Comparison of ENCODE assay signal across 36 cellular contexts in genomic region chr11:97621282-97621681, GRCh38.
DNase-seq lines count a peak whose midpoint lies in the region; ATAC-seq, FAIRE-seq and TF ChIP-seq lines count a peak whose summit lies in the region.
"Had no signal": no experiment of that assay in that cellular context is flagged by ENCODE, and none has a peak within 500 bp of the region (broad histone marks: within the 10 kb centered on the region; RNA-seq: fewer than 3 reads in every experiment).

No MANE protein-coding gene starts in this region.

- no peak for ATAC-seq in HepG2
- no peak for ATAC-seq in right lobe of liver
- ATAC-seq in IMR-90 (ENCODE audit: low read depth) = no peak
- ATAC-seq in K562 = no peak
- no peak for ATAC-seq in CD8-positive, alpha-beta T cell
- ATAC-seq: A549 had no signal

- intact Hi-C loops in HepG2 (cut with micrococcal nuclease; ENCODE audit: unreplicated experiment) (no loop called here), right lobe of liver (cut with DNase I) (no loop called here), IMR-90 (cut with micrococcal nuclease) (loop anchor here (10.0 kb wide), 1 partner anchor 464 kb away; no protein-coding TSS in a partner anchor), K562 (cut with micrococcal nuclease) (no loop called here)
- intact Hi-C loops in CD8-positive, alpha-beta T cell (cut with DNase I, micrococcal nuclease) = no loop called here

- H2BK120ac ChIP-seq in IMR-90 (ENCODE audit: low read depth, low read length) = no peak overlapping the region

- H3K9me3 Mint-ChIP-seq in CD8-positive, alpha-beta T cell = peaks cover 12% of the 10 kb centered on the region

- no peak for TF ChIP-seq CTCF in HepG2 (CRISPR knock-in tag; IDR thresholded peaks at IDR 0.05)
- TF ChIP-seq CTCF in right lobe of liver (IDR thresholded peaks at IDR 0.05) = no peak
- TF ChIP-seq CTCF in IMR-90 (conservative IDR thresholded peaks at IDR 0.05; ENCODE audit: low read depth, low read length) = no peak
- TF ChIP-seq CTCF in LNCaP clone FGC (IDR thresholded peaks at IDR 0.05; ENCODE audit: control insufficient read depth, extremely low read depth, insufficient read depth) = no peak
- TF ChIP-seq CTCF in K562 (IDR thresholded peaks at IDR 0.05 in 2 of 3, conservative IDR thresholded peaks at IDR 0.05 in 1 of 3; ENCODE audit: insufficient read depth in 2 of 3, low read depth in 1 of 3, low read length in 3 of 3) = no peak
- no peak for TF ChIP-seq CTCF in CD8-positive, alpha-beta T cell (IDR thresholded peaks at IDR 0.05)

- TF ChIP-seq RAD21 in HepG2 (CRISPR knock-in tag; IDR thresholded peaks at IDR 0.05) = no peak
- TF ChIP-seq RAD21 in IMR-90 (IDR thresholded peaks at IDR 0.05; ENCODE audit: low read length) = no peak
- TF ChIP-seq RAD21 in K562 (CRISPR knock-in tag; conservative IDR thresholded peaks at IDR 0.05 in 1 of 2, IDR thresholded peaks at IDR 0.05 in 1 of 2) = no peak

- H3K9me3 ChIP-seq in HepG2 (ENCODE audit: low read length) = peaks cover 20% of the 10 kb centered on the region
- no peaks in the 10 kb centered on the region for H3K9me3 ChIP-seq in right lobe of liver
- H3K9me3 ChIP-seq in IMR-90 (ENCODE audit: control insufficient read depth, insufficient read depth, low read length) = peaks cover 8% of the 10 kb centered on the region
- H3K9me3 ChIP-seq in K562 (replicated peaks; ENCODE audit: control insufficient read depth, insufficient read depth, low read depth, low read length) = no peaks in the 10 kb centered on the region; the same call in 1 of the 2 replicates
- peaks cover 68% of the 10 kb centered on the region for H3K9me3 ChIP-seq in Karpas-422 (ENCODE audit: low read length)
- no peaks in the 10 kb centered on the region for H3K9me3 ChIP-seq in CD8-positive, alpha-beta T cell (ENCODE audit: low read length)
- H3K9me3 ChIP-seq: A549, BE2C, BLaER1 had no signal

- no peak overlapping the region for H4K8ac ChIP-seq in IMR-90 (ENCODE audit: low read depth in 2 of 2, low read length in 2 of 2)

- H2AFZ ChIP-seq in HepG2 (ENCODE audit: low read length) (no peak overlapping the region), IMR-90 (replicated peaks; ENCODE audit: low read length, poor library complexity) (no peak overlapping the region), K562 (ENCODE audit: low read depth, low read length) (no peak overlapping the region), Karpas-422 (ENCODE audit: low read length) (no peak overlapping the region)

- H2BK20ac ChIP-seq in IMR-90 (ENCODE audit: low read depth, low read length) = no peak overlapping the region

- POLR2A ChIA-PET in HepG2 (lab: Yijun Ruan, JAX) = no interaction called here
- POLR2A ChIA-PET in IMR-90 (lab: Charles Lee; ENCODE audit: unreplicated experiment) = no interaction called here
- POLR2A ChIA-PET in K562 (lab: Yijun Ruan, JAX) = no interaction called here
- POLR2A ChIA-PET in CD8-positive, alpha-beta T cell (lab: Charles Lee) = no interaction called here

- H3K4ac ChIP-seq in IMR-90 (ENCODE audit: low read depth, low read length) = no peak overlapping the region

- no peak for DNase-seq in HepG2 (ENCODE audit: low spot score)
- DNase-seq in right lobe of liver = no peak
- DNase-seq in IMR-90 = no peak
- DNase-seq in LNCaP clone FGC (ENCODE audit: low read depth) = peak; percentile 30
- no peak for DNase-seq in K562 (ENCODE audit: extremely low read depth in 1 of 4, low spot score in 3 of 4)
- no peak for DNase-seq in Karpas-422
- DNase-seq in cerebellar nuclear complex (lab: John Stamatoyannopoulos, UW) = no peak
- no peak for DNase-seq in CD8-positive, alpha-beta T cell
- DNase-seq: 8988T; ACHN; AML-193; BE2C; C1 segment of cervical spinal cord; Caco-2; Calu3; CD4-positive, alpha-beta memory T cell; CD4-positive, alpha-beta T cell; CD4-positive, CD25-positive, alpha-beta regulatory T cell; CD8-positive, alpha-beta memory T cell; COR-L47; DMS 273 treated with DMSO at 0.1 percent for 48 hours; DMS153; DMS53; DMS79; DMS79 treated with DMSO at 0.1 percent for 48 hours; DND-41; EL had no signal

- H3K4me1 ChIP-seq in HepG2 (ENCODE audit: insufficient read depth, low read length) = no peaks in the 10 kb centered on the region
- H3K4me1 ChIP-seq in right lobe of liver = no peaks in the 10 kb centered on the region
- no peaks in the 10 kb centered on the region for H3K4me1 ChIP-seq in IMR-90 (ENCODE audit: control insufficient read depth, insufficient read depth, low read length)
- H3K4me1 ChIP-seq in K562 (replicated peaks in 1 of 2; ENCODE audit: control insufficient read depth in 2 of 2, insufficient read depth in 2 of 2, low read length in 2 of 2) = no peaks in the 10 kb centered on the region
- no peaks in the 10 kb centered on the region for H3K4me1 ChIP-seq in Karpas-422 (ENCODE audit: low read length)
- no peaks in the 10 kb centered on the region for H3K4me1 ChIP-seq in CD8-positive, alpha-beta T cell (ENCODE audit: insufficient read depth, low read length)
- H3K4me1 ChIP-seq: A549; BE2C; BLaER1; BLaER1 treated with 17β-estradiol and CSF1 and Interleukin-3, amounts not matched to agents 10 nM and 100 nM; Caco-2 had no signal

- H3K23ac ChIP-seq in IMR-90 (ENCODE audit: low read depth, low read length) = no peak overlapping the region

- CTCF ChIA-PET in HepG2 (lab: Yijun Ruan, JAX; ENCODE audit: low intra/inter-chr PET ratio, low total read pairs) (no interaction called here), IMR-90 (lab: Yijun Ruan, JAX) (no interaction called here), K562 (lab: Yijun Ruan, JAX; ENCODE audit: low intra/inter-chr PET ratio) (no interaction called here)
- CTCF ChIA-PET in CD8-positive, alpha-beta T cell (lab: Charles Lee) = no interaction called here

- no peak overlapping the region for H3K4me3 Mint-ChIP-seq in CD8-positive, alpha-beta T cell
- H3K4me3 Mint-ChIP-seq: B cell; CD14-positive monocyte; CD4-positive, alpha-beta memory T cell; CD4-positive, alpha-beta T cell; CD4-positive, CD25-positive, alpha-beta regulatory T cell; CD8-positive, alpha-beta memory T cell had no signal

- TF ChIP-seq EP300 in HepG2 (IDR thresholded peaks at IDR 0.05; ENCODE audit: low read depth in 2 of 2, low read length in 2 of 2) (no peak), HepG2 (CRISPR knock-in tag; IDR thresholded peaks at IDR 0.05; ENCODE audit: borderline replicate concordance) (no peak), K562 (IDR thresholded peaks at IDR 0.05; ENCODE audit: low read length) (no peak)

- H3K36me3 Mint-ChIP-seq in CD8-positive, alpha-beta T cell = no peaks in the 10 kb centered on the region
- H3K36me3 Mint-ChIP-seq: CD14-positive monocyte; CD4-positive, alpha-beta memory T cell; CD4-positive, CD25-positive, alpha-beta regulatory T cell; CD8-positive, alpha-beta memory T cell had no signal

- BruUV-seq in HepG2 (replicated peaks; lab: Mats Ljungman, UMichigan) = no TSS peak
- no TSS peak for BruUV-seq in IMR-90 (replicated peaks; lab: Mats Ljungman, UMichigan)
- BruUV-seq in K562 (replicated peaks; lab: Mats Ljungman, UMichigan) = no TSS peak

- H3K79me1 ChIP-seq in IMR-90 (ENCODE audit: low read depth in 1 of 2, low read length in 2 of 2) = no peaks in the 10 kb centered on the region

- FAIRE-seq in HepG2 (lab: Jason Lieb, UNC) (no peak), K562 (lab: Jason Lieb, UNC) (no peak)
- FAIRE-seq: A204.1, A549, D721Med had no signal

- H2AK9ac ChIP-seq in IMR-90 (replicated peaks; ENCODE audit: low read depth, low read length, poor library complexity) = no peak overlapping the region

- H4K20me1 ChIP-seq in HepG2 (ENCODE audit: insufficient read depth, low read length) (no peaks in the 10 kb centered on the region), IMR-90 (ENCODE audit: insufficient read depth, low read length) (no peaks in the 10 kb centered on the region), K562 (replicated peaks; ENCODE audit: control insufficient read depth, insufficient read depth, low read length) (no peaks in the 10 kb centered on the region), Karpas-422 (ENCODE audit: insufficient read depth, low read depth, low read length) (no peaks in the 10 kb centered on the region)
- H4K20me1 ChIP-seq: BLaER1; BLaER1 treated with 17β-estradiol and CSF1 and Interleukin-3, amounts not matched to agents 10 nM and 100 nM had no signal

- no peaks in the 10 kb centered on the region for H3K79me2 ChIP-seq in HepG2 (ENCODE audit: insufficient read depth, low read length)
- no peaks in the 10 kb centered on the region for H3K79me2 ChIP-seq in K562 (ENCODE audit: control insufficient read depth, insufficient read depth, low read length)
- no peaks in the 10 kb centered on the region for H3K79me2 ChIP-seq in Karpas-422 (ENCODE audit: low read length)

- H3K9me1 ChIP-seq in IMR-90 (ENCODE audit: insufficient read depth, low read length) = no peaks in the 10 kb centered on the region
- no peaks in the 10 kb centered on the region for H3K9me1 ChIP-seq in K562 (ENCODE audit: control insufficient read depth, insufficient read depth, low read length)

- no peak overlapping the region for H3K56ac ChIP-seq in IMR-90 (ENCODE audit: extremely low read depth, insufficient read depth, low read length)

- H3K4me1 Mint-ChIP-seq in CD8-positive, alpha-beta T cell (ENCODE audit: low read depth) = no peaks in the 10 kb centered on the region
- H3K4me1 Mint-ChIP-seq: B cell; CD14-positive monocyte; CD4-positive, alpha-beta memory T cell; CD4-positive, CD25-positive, alpha-beta regulatory T cell; CD8-positive, alpha-beta memory T cell had no signal

- no peak for TF ChIP-seq POLR2A in HepG2 (IDR thresholded peaks at IDR 0.05; ENCODE audit: insufficient read depth in 1 of 2, low read depth in 2 of 2, low read length in 2 of 2)
- TF ChIP-seq POLR2A in right lobe of liver (IDR thresholded peaks at IDR 0.05) = no peak
- TF ChIP-seq POLR2A in IMR-90 (IDR thresholded peaks at IDR 0.05; ENCODE audit: low read depth, low read length) = no peak
- TF ChIP-seq POLR2A in K562 (conservative IDR thresholded peaks at IDR 0.05) = no peak

- H3K9ac ChIP-seq in HepG2 (ENCODE audit: insufficient read depth, low read depth, low read length) = no peak overlapping the region
- no peak overlapping the region for H3K9ac ChIP-seq in IMR-90 (ENCODE audit: low read depth, low read length)
- H3K9ac ChIP-seq in K562 (ENCODE audit: insufficient read depth in 1 of 2, low read depth in 2 of 2, low read length in 2 of 2) = no peak overlapping the region
- no peak overlapping the region for H3K9ac ChIP-seq in Karpas-422 (ENCODE audit: low read length)
- H3K9ac ChIP-seq: BLaER1; BLaER1 treated with 17β-estradiol and CSF1 and Interleukin-3, amounts not matched to agents 10 nM and 100 nM had no signal

- no peak overlapping the region for H3K27ac Mint-ChIP-seq in CD8-positive, alpha-beta T cell
- H3K27ac Mint-ChIP-seq: B cell; CD14-positive monocyte; CD4-positive, alpha-beta memory T cell; CD4-positive, alpha-beta T cell; CD4-positive, CD25-positive, alpha-beta regulatory T cell; CD8-positive, alpha-beta memory T cell had no signal

- H3K27me3 ChIP-seq in HepG2 (ENCODE audit: control insufficient read depth in 1 of 2, insufficient read depth in 2 of 2, low read length in 2 of 2) (no peaks in the 10 kb centered on the region), right lobe of liver (no peaks in the 10 kb centered on the region), IMR-90 (ENCODE audit: control insufficient read depth, insufficient read depth, low read length) (no peaks in the 10 kb centered on the region), K562 (ENCODE audit: control insufficient read depth in 2 of 2, insufficient read depth in 2 of 2, low read length in 2 of 2) (no peaks in the 10 kb centered on the region), Karpas-422 (ENCODE audit: low read length) (no peaks in the 10 kb centered on the region)
- H3K27me3 ChIP-seq in CD8-positive, alpha-beta T cell (ENCODE audit: insufficient read depth, low read length) = no peaks in the 10 kb centered on the region
- H3K27me3 ChIP-seq: BE2C; BLaER1; BLaER1 treated with 17β-estradiol and CSF1 and Interleukin-3, amounts not matched to agents 10 nM and 100 nM had no signal

- H4K91ac ChIP-seq in IMR-90 (ENCODE audit: insufficient read depth, low read depth, low read length) = no peak overlapping the region

- H3K27me3 Mint-ChIP-seq in CD8-positive, alpha-beta T cell (ENCODE audit: low read depth) = no peaks in the 10 kb centered on the region
- H3K27me3 Mint-ChIP-seq: B cell; CD4-positive, alpha-beta memory T cell; CD4-positive, alpha-beta T cell; CD4-positive, CD25-positive, alpha-beta regulatory T cell; CD8-positive, alpha-beta memory T cell had no signal

- no peak overlapping the region for H2AK5ac ChIP-seq in IMR-90 (ENCODE audit: low read depth, low read length)

- H4K5ac ChIP-seq in IMR-90 (ENCODE audit: low read depth, low read length) = no peak overlapping the region

- no peak overlapping the region for H3K4me2 ChIP-seq in HepG2 (ENCODE audit: low read depth, low read length)
- H3K4me2 ChIP-seq in IMR-90 (ENCODE audit: low read depth, low read length) = no peak overlapping the region
- no peak overlapping the region for H3K4me2 ChIP-seq in K562 (ENCODE audit: insufficient read depth, low read length)
- no peak overlapping the region for H3K4me2 ChIP-seq in Karpas-422 (ENCODE audit: low read depth, low read length, poor library complexity, severe bottlenecking)
- H3K4me2 ChIP-seq: A549; BLaER1; BLaER1 treated with 17β-estradiol and CSF1 and Interleukin-3, amounts not matched to agents 10 nM and 100 nM had no signal

- H3K4me3 ChIP-seq in HepG2 (replicated peaks in 1 of 3; ENCODE audit: insufficient read depth in 1 of 3, low read depth in 2 of 3, low read length in 3 of 3) (no peak overlapping the region), right lobe of liver (no peak overlapping the region), IMR-90 (ENCODE audit: insufficient read depth, low read depth, low read length) (no peak overlapping the region), LNCaP clone FGC (ENCODE audit: low read depth, low read length) (no peak overlapping the region), K562 (no peak overlapping the region), Karpas-422 (ENCODE audit: low read length) (no peak overlapping the region)
- H3K4me3 ChIP-seq in CD8-positive, alpha-beta T cell (ENCODE audit: low read depth, low read length) = no peak overlapping the region
- H3K4me3 ChIP-seq: A549; BLaER1; BLaER1 treated with 17β-estradiol and CSF1 and Interleukin-3, amounts not matched to agents 10 nM and 100 nM had no signal

- H2BK15ac ChIP-seq in IMR-90 (ENCODE audit: low read depth, low read length) = no peak overlapping the region

- H3K36me3 ChIP-seq in HepG2 (replicated peaks in 1 of 2; ENCODE audit: control insufficient read depth in 1 of 2, insufficient read depth in 2 of 2, low read length in 2 of 2) = no peaks in the 10 kb centered on the region
- no peaks in the 10 kb centered on the region for H3K36me3 ChIP-seq in right lobe of liver
- no peaks in the 10 kb centered on the region for H3K36me3 ChIP-seq in IMR-90 (ENCODE audit: control insufficient read depth, insufficient read depth, low read length)
- H3K36me3 ChIP-seq in K562 (ENCODE audit: control insufficient read depth, insufficient read depth, low read length) = no peaks in the 10 kb centered on the region
- no peaks in the 10 kb centered on the region for H3K36me3 ChIP-seq in Karpas-422 (ENCODE audit: insufficient read depth, low read length)
- H3K36me3 ChIP-seq in CD8-positive, alpha-beta T cell (ENCODE audit: insufficient read depth, low read length) = no peaks in the 10 kb centered on the region
- H3K36me3 ChIP-seq: BE2C; BLaER1; BLaER1 treated with 17β-estradiol and CSF1 and Interleukin-3, amounts not matched to agents 10 nM and 100 nM had no signal

- in situ Hi-C loops in HepG2 (cut with HindIII; ENCODE audit: extremely low pct_ligation_motif_present, low pct_unique_long_range_greater_than_20kb) (no loop called here), IMR-90 (cut with MboI; ENCODE audit: low sequenced_read_pairs) (no loop called here), K562 (cut with MboI) (no loop called here)

- dilution Hi-C loops in IMR-90 (cut with HindIII; ENCODE audit: low sequenced_read_pairs, unreplicated experiment) = no loop called here

- no peak overlapping the region for H3K14ac ChIP-seq in IMR-90 (replicated peaks; ENCODE audit: low read depth, low read length)

- H3K18ac ChIP-seq in IMR-90 (ENCODE audit: low read depth, low read length) = no peak overlapping the region

- H3K9me2 ChIP-seq in Karpas-422 (replicated peaks; ENCODE audit: insufficient read depth, low read length) = no peaks in the 10 kb centered on the region

- H2BK5ac ChIP-seq in IMR-90 (ENCODE audit: low read depth, low read length, poor library complexity, severe bottlenecking) = no peak overlapping the region

- no peak overlapping the region for H3K27ac ChIP-seq in HepG2 (ENCODE audit: extremely low read length, insufficient read depth, low read length)
- no peak overlapping the region for H3K27ac ChIP-seq in right lobe of liver
- H3K27ac ChIP-seq in IMR-90 (ENCODE audit: insufficient read depth, low read length) = no peak overlapping the region
- H3K27ac ChIP-seq in K562 (ENCODE audit: extremely low read depth, low read depth, low read length) = no peak overlapping the region
- H3K27ac ChIP-seq in Karpas-422 (ENCODE audit: low read length) = no peak overlapping the region
- no peak overlapping the region for H3K27ac ChIP-seq in CD8-positive, alpha-beta T cell (ENCODE audit: low read depth, low read length)
- H3K27ac ChIP-seq: 22Rv1; A549; BLaER1; BLaER1 treated with 17β-estradiol and CSF1 and Interleukin-3, amounts not matched to agents 10 nM and 100 nM; C4-2B had no signal

Comparison
In these comparisons a context has a peak if more than half of its experiments do, and no peak if none do; other contexts are left out.
1. Of the 241 proteins assayed by ChIP-seq in both HepG2 and K562: peak only in HepG2: MAFF; only in K562: none; in both: none; in neither: 239; mixed calls (peak in some experiments, not most) for 1.